In the genomic region with DNA sequence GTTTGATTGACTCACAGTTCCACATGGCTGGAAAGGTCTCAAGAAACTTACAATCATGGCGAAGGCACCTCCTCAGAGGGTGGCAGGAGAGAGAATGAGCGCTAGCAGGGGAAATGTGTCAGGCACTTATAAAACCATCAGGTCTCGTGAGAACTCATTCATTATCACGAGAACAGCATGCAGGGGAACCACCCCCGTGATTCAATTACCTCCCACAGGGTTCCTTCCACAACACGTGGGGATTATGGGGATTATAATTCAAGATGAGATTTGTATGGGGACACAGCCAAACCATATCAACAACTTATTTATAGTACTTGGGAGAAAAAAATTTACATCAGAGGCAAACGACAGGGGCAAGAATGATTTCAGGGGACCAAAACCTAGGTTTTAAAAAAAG, we compare ENCODE assay signal across 17 cellular contexts. TPM values are rescaled to one million over a fixed set of nuclear protein-coding genes. Genes with fewer than 3 reads are reported as not detected.
DNase-seq lines count a peak whose midpoint lies in the region; TF ChIP-seq lines count a peak whose summit lies in the region.
"Had no signal": no experiment of that assay in that cellular context is flagged by ENCODE, and none has a peak within 500 bp of the region (broad histone marks: within the 10 kb centered on the region; RNA-seq: fewer than 3 reads in every experiment).

No MANE protein-coding gene starts in this region.

- no TSS peak for BruUV-seq in Caco-2 (replicated peaks; lab: Mats Ljungman, UMichigan)

- no peaks in the 10 kb centered on the region for H3K36me3 ChIP-seq in Caco-2 (ENCODE audit: control insufficient read depth, insufficient read depth, low read length)
- no peaks in the 10 kb centered on the region for H3K36me3 ChIP-seq in Karpas-422 (ENCODE audit: insufficient read depth, low read length)
- H3K36me3 ChIP-seq in HAP-1 (replicated peaks): no peaks in the 10 kb centered on the region
- H3K36me3 ChIP-seq: BLaER1 treated with 17β-estradiol and CSF1 and Interleukin-3, amounts not matched to agents 10 nM and 100 nM had no signal

- DNase-seq in Caco-2: no peak
- DNase-seq in Karpas-422: peak; percentile 71
- DNase-seq in dermis blood vessel endothelial cell: peak; percentile 29
- peak; percentile 65 for DNase-seq in retinal pigment epithelial cell (ENCODE audit: low read depth)
- DNase-seq in globus pallidus (ENCODE audit: low spot score): no peak
- DNase-seq in D341Med (ENCODE audit: low spot score): no peak
- DNase-seq in HAP-1 (ENCODE audit: low spot score in 2 of 2): no peak
- DNase-seq in HuH-7 (ENCODE audit: low spot score): no peak
- DNase-seq: activated T-cell treated with anti-CD3 and anti-CD28 coated beads for 4 hours; anterior cingulate cortex; DMS53; kidney glomerular epithelial cell; NCI-H1417 treated with DMSO at 0.1 percent for 48 hours; RPMI8226; stimulated activated CD4-positive, alpha-beta T cell treated with anti-CD3 and anti-CD28 coated beads, Interleukin-4, amount 100 ng/mL, for 24 hours had no signal

- no peak overlapping the region for H3K27ac ChIP-seq in Karpas-422 (ENCODE audit: low read length)
- H3K27ac ChIP-seq: BLaER1 treated with 17β-estradiol and CSF1 and Interleukin-3, amounts not matched to agents 10 nM and 100 nM had no signal

- H3K4me3 Mint-ChIP-seq in Caco-2 (ENCODE audit: unreplicated experiment): no peak overlapping the region

- H3K4me2 ChIP-seq in Karpas-422 (ENCODE audit: low read depth, low read length, poor library complexity, severe bottlenecking): peak overlapping the region; percentile 9
- H3K4me2 ChIP-seq: BLaER1 treated with 17β-estradiol and CSF1 and Interleukin-3, amounts not matched to agents 10 nM and 100 nM had no signal

- no peak for TF ChIP-seq CTCF in Caco-2 (IDR thresholded peaks at IDR 0.05; ENCODE audit: insufficient read depth in 1 of 2, low read depth in 1 of 2, low read length in 1 of 2, severe bottlenecking in 1 of 2, unreplicated experiment in 1 of 2)
- no peak for TF ChIP-seq CTCF in retinal pigment epithelial cell (conservative IDR thresholded peaks at IDR 0.05; ENCODE audit: low read depth, low read length)

- H3K4me1 ChIP-seq in Caco-2 (peaks cover 43% of the 10 kb centered on the region), Karpas-422 (ENCODE audit: low read length) (peaks cover 12% of the 10 kb centered on the region), HAP-1 (no peaks in the 10 kb centered on the region)

- H3K27me3 Mint-ChIP-seq in Caco-2 (ENCODE audit: insufficient read depth, unreplicated experiment): no peaks in the 10 kb centered on the region

- peaks cover 4% of the 10 kb centered on the region for H3K36me3 Mint-ChIP-seq in Caco-2 (ENCODE audit: insufficient read depth, unreplicated experiment)

- peak overlapping the region; percentile 19 for H3K27ac Mint-ChIP-seq in Caco-2 (ENCODE audit: unreplicated experiment)

- H2AFZ ChIP-seq in Karpas-422 (ENCODE audit: low read length): no peak overlapping the region

- H3K9me3 ChIP-seq in Caco-2 (no peaks in the 10 kb centered on the region), Karpas-422 (ENCODE audit: low read length) (no peaks in the 10 kb centered on the region), HAP-1 (no peaks in the 10 kb centered on the region)
- H3K9me3 ChIP-seq: BLaER1 treated with 17β-estradiol and CSF1 and Interleukin-3, amounts not matched to agents 10 nM and 100 nM had no signal

- POLR2A ChIA-PET in Caco-2 (lab: Charles Lee): interaction anchor here (0.6 kb wide), 1 partner anchor 350 kb away, joined by 8 read pairs; no protein-coding TSS in a partner anchor

- H3K9me2 ChIP-seq in Karpas-422 (replicated peaks; ENCODE audit: insufficient read depth, low read length): no peaks in the 10 kb centered on the region

- in situ Hi-C loops in HAP-1 (cut with MboI; ENCODE audit: low sequenced_read_pairs): no loop called here

- H3K4me1 Mint-ChIP-seq in Caco-2 (ENCODE audit: low read depth, unreplicated experiment): peaks cover 73% of the 10 kb centered on the region

- CTCF ChIA-PET in Caco-2 (lab: Charles Lee): interaction anchor here (0.9 to 1.5 kb wide), 2 partner anchors 38 to 61 kb away, joined by 3 read pairs; no protein-coding TSS in a partner anchor

- H3K9me3 Mint-ChIP-seq in Caco-2 (ENCODE audit: unreplicated experiment): no peaks in the 10 kb centered on the region

- H3K79me2 ChIP-seq in Karpas-422 (ENCODE audit: low read length): no peaks in the 10 kb centered on the region

- no peaks in the 10 kb centered on the region for H4K20me1 ChIP-seq in Karpas-422 (ENCODE audit: insufficient read depth, low read depth, low read length)
- H4K20me1 ChIP-seq: BLaER1 treated with 17β-estradiol and CSF1 and Interleukin-3, amounts not matched to agents 10 nM and 100 nM had no signal

- no peak overlapping the region for H3K4me3 ChIP-seq in Caco-2 (ENCODE audit: low read depth, low read length)
- H3K4me3 ChIP-seq in Karpas-422 (ENCODE audit: low read length): no peak overlapping the region
- H3K4me3 ChIP-seq in retinal pigment epithelial cell (ENCODE audit: low read length): no peak overlapping the region
- H3K4me3 ChIP-seq in HAP-1: no peak overlapping the region
- H3K4me3 ChIP-seq: BLaER1 treated with 17β-estradiol and CSF1 and Interleukin-3, amounts not matched to agents 10 nM and 100 nM; skin epidermis had no signal

- no peaks in the 10 kb centered on the region for H3K27me3 ChIP-seq in Caco-2 (replicated peaks; ENCODE audit: control insufficient read depth, insufficient read depth, low read length)
- no peaks in the 10 kb centered on the region for H3K27me3 ChIP-seq in Karpas-422 (ENCODE audit: low read length)
- peaks cover 15% of the 10 kb centered on the region for H3K27me3 ChIP-seq in HAP-1 (ENCODE audit: low read depth)

- intact Hi-C loops in Caco-2 (cut with micrococcal nuclease; ENCODE audit: unreplicated experiment): no loop called here

- no peak overlapping the region for H3K9ac ChIP-seq in Karpas-422 (ENCODE audit: low read length)
- H3K9ac ChIP-seq: BLaER1 treated with 17β-estradiol and CSF1 and Interleukin-3, amounts not matched to agents 10 nM and 100 nM had no signal

RNA-seq across cellular contexts. Expression of gene ME3, which starts 3.0 kb away (rescaled TPM):
- 32.8 and 36.9 TPM in 2 replicates for total RNA-seq in Caco-2 (2022)
- 1.3 TPM in 1 of 2 replicates, not detected in the other for total RNA-seq in Karpas-422 (2014; rRNA removed; shearing (Covaris generic); ENCODE audit: low replicate concordance)
- 25.5 and 37.1 TPM in 2 replicates for total RNA-seq in dermis blood vessel endothelial cell

Comparison
In these comparisons a context has a peak if more than half of its experiments do, and no peak if none do; other contexts are left out.
1. DNase-seq: peak in Karpas-422 (single experiment), dermis blood vessel endothelial cell (single experiment) and retinal pigment epithelial cell (single experiment); none in Caco-2 (0 of 2), globus pallidus (single experiment), D341Med (single experiment), HAP-1 (0 of 2) and HuH-7 (single experiment).
2. RNA of gene ME3, which starts 3.0 kb away (total RNA-seq): 32.8 to 36.9 TPM in Caco-2 and 25.5 to 37.1 TPM in dermis blood vessel endothelial cell; 1.3 TPM in Karpas-422; every median in the first group is over 10 times any median in the second.